ENCODE assay signal across 1 cellular context in the genomic region with DNA sequence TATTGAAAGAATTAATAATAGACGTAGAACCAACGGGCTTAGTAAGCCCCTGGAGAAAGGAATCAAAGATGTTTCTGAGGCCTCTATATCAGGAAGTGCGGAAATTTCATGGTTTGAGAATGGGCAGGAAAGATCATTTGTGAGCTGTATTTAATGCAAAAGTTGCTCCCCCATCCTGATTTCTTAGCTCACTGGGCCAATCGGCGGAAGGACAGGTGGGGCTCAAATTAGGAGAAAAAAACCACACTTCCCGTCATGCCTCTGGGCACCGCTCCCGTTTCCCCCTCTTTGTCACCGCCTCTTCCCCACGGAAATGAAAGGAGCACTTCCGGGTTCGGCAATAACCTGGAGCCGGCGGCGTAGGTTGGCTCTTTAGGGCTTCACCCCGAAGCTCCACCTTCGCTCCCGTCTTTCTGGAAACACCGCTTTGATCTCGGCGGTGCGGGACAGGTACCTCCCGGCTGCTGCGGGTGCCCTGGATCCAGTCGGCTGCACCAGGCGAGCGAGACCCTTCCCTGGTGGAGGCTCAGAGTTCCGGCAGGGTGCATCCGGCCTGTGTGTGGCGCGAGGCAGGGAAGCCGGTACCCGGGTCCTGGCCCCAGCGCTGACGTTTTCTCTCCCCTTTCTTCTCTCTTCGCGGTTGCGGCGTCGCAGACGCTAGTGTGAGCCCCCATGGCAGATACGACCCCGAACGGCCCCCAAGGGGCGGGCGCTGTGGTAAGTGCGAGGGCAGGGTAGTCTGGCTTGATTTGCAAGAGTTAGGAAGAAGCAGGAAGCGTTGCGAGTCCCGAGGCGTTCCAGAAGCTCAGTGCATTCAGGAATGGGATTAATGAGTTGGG.
TF ChIP-seq lines count a peak whose summit lies in the region.

A gene with protein sequence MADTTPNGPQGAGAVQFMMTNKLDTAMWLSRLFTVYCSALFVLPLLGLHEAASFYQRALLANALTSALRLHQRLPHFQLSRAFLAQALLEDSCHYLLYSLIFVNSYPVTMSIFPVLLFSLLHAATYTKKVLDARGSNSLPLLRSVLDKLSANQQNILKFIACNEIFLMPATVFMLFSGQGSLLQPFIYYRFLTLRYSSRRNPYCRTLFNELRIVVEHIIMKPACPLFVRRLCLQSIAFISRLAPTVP (plus strand): TSS at position 617 of the 839 bp plus-strand sequence. CDS start 56 bp downstream, at position 673.

TF ChIP-seq in HEK293, 187 proteins besides CTCF, POLR2A, EP300 and RAD21 (continued from another document):
- TF ChIP-seq, protein P1, sequence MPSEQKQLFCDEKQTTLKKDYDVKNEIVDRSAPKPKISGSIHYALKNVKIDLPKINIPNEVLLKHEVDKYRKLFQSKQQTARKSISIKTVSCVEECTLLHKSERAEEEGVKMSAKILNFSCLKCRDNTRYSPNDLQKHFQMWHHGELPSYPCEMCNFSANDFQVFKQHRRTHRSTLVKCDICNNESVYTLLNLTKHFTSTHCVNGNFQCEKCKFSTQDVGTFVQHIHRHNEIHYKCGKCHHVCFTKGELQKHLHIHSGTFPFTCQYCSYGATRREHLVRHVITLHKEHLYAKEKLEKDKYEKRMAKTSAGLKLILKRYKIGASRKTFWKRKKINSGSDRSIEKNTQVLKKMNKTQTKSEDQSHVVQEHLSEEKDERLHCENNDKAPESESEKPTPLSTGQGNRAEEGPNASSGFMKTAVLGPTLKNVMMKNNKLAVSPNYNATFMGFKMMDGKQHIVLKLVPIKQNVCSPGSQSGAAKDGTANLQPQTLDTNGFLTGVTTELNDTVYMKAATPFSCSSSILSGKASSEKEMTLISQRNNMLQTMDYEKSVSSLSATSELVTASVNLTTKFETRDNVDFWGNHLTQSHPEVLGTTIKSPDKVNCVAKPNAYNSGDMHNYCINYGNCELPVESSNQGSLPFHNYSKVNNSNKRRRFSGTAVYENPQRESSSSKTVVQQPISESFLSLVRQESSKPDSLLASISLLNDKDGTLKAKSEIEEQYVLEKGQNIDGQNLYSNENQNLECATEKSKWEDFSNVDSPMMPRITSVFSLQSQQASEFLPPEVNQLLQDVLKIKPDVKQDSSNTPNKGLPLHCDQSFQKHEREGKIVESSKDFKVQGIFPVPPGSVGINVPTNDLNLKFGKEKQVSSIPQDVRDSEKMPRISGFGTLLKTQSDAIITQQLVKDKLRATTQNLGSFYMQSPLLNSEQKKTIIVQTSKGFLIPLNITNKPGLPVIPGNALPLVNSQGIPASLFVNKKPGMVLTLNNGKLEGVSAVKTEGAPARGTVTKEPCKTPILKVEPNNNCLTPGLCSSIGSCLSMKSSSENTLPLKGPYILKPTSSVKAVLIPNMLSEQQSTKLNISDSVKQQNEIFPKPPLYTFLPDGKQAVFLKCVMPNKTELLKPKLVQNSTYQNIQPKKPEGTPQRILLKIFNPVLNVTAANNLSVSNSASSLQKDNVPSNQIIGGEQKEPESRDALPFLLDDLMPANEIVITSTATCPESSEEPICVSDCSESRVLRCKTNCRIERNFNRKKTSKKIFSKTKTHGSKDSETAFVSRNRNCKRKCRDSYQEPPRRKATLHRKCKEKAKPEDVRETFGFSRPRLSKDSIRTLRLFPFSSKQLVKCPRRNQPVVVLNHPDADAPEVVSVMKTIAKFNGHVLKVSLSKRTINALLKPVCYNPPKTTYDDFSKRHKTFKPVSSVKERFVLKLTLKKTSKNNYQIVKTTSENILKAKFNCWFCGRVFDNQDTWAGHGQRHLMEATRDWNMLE (tag by site-specific recombination; conservative IDR thresholded peaks at IDR 0.05; ENCODE audit: low read depth): peak; percentile 99
- TF ChIP-seq ZNF530 (tag by site-specific recombination; IDR thresholded peaks at IDR 0.05; ENCODE audit: low read depth) (no peak), ZNF843 (tag by site-specific recombination; IDR thresholded peaks at IDR 0.05) (no peak), ZNF335 (tag by site-specific recombination; conservative IDR thresholded peaks at IDR 0.05) (peak; percentile 91), ZNF292 (tag by site-specific recombination; IDR thresholded peaks at IDR 0.05; ENCODE audit: borderline replicate concordance, low read depth) (no peak), ZNF211 (tag by site-specific recombination; IDR thresholded peaks at IDR 0.05; ENCODE audit: low read depth) (no peak), ZBTB21 (tag by site-specific recombination; IDR thresholded peaks at IDR 0.05) (no peak), ZXDB (tag by site-specific recombination; IDR thresholded peaks at IDR 0.05) (peak; percentile 54; the same call in 1 of the 2 replicates), KLF8 (tag by site-specific recombination; IDR thresholded peaks at IDR 0.05) (peak; percentile 51; the same call in 1 of the 2 replicates), KLF1 (tag by site-specific recombination; IDR thresholded peaks at IDR 0.05) (no peak), ZFHX2 (tag by site-specific recombination; conservative IDR thresholded peaks at IDR 0.05) (0 out of 2 replicates have a peak, but pooled peaks have one; percentile 21), ZNF19 (tag by site-specific recombination; IDR thresholded peaks at IDR 0.05; ENCODE audit: low read depth) (no peak), FEZF1 (tag by site-specific recombination; IDR thresholded peaks at IDR 0.05) (no peak)
- TF ChIP-seq, protein P2, sequence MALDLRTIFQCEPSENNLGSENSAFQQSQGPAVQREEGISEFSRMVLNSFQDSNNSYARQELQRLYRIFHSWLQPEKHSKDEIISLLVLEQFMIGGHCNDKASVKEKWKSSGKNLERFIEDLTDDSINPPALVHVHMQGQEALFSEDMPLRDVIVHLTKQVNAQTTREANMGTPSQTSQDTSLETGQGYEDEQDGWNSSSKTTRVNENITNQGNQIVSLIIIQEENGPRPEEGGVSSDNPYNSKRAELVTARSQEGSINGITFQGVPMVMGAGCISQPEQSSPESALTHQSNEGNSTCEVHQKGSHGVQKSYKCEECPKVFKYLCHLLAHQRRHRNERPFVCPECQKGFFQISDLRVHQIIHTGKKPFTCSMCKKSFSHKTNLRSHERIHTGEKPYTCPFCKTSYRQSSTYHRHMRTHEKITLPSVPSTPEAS (tag by site-specific recombination; IDR thresholded peaks at IDR 0.05): no peak
- TF ChIP-seq, protein P3, sequence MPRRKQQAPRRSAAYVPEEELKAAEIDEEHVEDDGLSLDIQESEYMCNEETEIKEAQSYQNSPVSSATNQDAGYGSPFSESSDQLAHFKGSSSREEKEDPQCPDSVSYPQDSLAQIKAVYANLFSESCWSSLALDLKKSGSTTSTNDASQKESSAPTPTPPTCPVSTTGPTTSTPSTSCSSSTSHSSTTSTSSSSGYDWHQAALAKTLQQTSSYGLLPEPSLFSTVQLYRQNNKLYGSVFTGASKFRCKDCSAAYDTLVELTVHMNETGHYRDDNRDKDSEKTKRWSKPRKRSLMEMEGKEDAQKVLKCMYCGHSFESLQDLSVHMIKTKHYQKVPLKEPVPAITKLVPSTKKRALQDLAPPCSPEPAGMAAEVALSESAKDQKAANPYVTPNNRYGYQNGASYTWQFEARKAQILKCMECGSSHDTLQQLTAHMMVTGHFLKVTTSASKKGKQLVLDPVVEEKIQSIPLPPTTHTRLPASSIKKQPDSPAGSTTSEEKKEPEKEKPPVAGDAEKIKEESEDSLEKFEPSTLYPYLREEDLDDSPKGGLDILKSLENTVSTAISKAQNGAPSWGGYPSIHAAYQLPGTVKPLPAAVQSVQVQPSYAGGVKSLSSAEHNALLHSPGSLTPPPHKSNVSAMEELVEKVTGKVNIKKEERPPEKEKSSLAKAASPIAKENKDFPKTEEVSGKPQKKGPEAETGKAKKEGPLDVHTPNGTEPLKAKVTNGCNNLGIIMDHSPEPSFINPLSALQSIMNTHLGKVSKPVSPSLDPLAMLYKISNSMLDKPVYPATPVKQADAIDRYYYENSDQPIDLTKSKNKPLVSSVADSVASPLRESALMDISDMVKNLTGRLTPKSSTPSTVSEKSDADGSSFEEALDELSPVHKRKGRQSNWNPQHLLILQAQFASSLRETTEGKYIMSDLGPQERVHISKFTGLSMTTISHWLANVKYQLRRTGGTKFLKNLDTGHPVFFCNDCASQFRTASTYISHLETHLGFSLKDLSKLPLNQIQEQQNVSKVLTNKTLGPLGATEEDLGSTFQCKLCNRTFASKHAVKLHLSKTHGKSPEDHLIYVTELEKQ (tag by site-specific recombination; IDR thresholded peaks at IDR 0.05; ENCODE audit: borderline replicate concordance): no peak
